ENCODE assay signal across 10 cellular contexts in the genomic region with DNA sequence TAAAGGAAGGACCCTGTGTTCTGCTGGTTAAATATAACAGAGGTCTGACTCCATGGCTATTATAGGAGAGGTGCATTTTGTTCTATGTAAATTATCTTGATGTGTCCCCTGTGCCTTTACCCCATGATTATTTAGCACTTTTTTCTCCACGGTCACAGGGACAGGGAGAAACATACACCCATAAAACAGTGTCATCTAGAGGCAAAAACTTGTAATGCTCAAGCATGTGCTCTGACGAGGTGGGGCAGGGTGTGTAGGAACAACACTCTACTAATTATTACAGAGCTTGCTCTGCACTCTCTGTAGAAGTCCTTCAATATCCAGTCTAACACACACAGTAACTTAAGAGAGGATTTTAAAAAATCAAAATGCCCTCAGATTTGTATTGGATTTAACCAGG.
DNase-seq lines count a peak whose midpoint lies in the region; ATAC-seq and TF ChIP-seq lines count a peak whose summit lies in the region.
"Had no signal": no experiment of that assay in that cellular context is flagged by ENCODE, and none has a peak within 500 bp of the region (broad histone marks: within the 10 kb centered on the region; RNA-seq: fewer than 3 reads in every experiment).

No MANE protein-coding gene starts in this region.

- no peaks in the 10 kb centered on the region for H3K79me2 ChIP-seq in GM23248 (ENCODE audit: insufficient read depth)

- H3K36me3 ChIP-seq in GM23248 (ENCODE audit: low read depth) (no peaks in the 10 kb centered on the region), kidney epithelial cell (ENCODE audit: control insufficient read depth, insufficient read depth, low read length) (no peaks in the 10 kb centered on the region)

- H3K4me3 ChIP-seq in AG04449 (ENCODE audit: low read depth, low read length) (no peak overlapping the region), GM23248 (no peak overlapping the region), kidney epithelial cell (ENCODE audit: low read depth, low read length) (no peak overlapping the region)

- CTCF ChIA-PET in AG04449 (lab: Yijun Ruan, JAX), result interaction anchor here (0.6 to 1.2 kb wide), 4 partner anchors 10 to 17 kb away, joined by 3 to 5 read pairs (median 4); no protein-coding TSS in a partner anchor

- ATAC-seq in GM19324 (IDR thresholded peaks at IDR 0.05; ENCODE audit: low FRiP score, unreplicated experiment), result no peak
- no peak for ATAC-seq in GM21723 (IDR thresholded peaks at IDR 0.05; ENCODE audit: unreplicated experiment)

- POLR2A ChIA-PET in AG04449 (lab: Yijun Ruan, JAX), result no interaction called here

- H3F3A ChIP-seq in GM23248 (ENCODE audit: insufficient read depth), result no peaks in the 10 kb centered on the region

- H3K9ac ChIP-seq in GM23248, result no peak overlapping the region

- no peaks in the 10 kb centered on the region for H3K9me2 ChIP-seq in GM23248 (ENCODE audit: insufficient read depth)

- peaks cover 9% of the 10 kb centered on the region; the same call in 1 of the 2 replicates for H3K4me1 ChIP-seq in GM23248 (ENCODE audit: insufficient read depth)

- TF ChIP-seq CTCF in AG04449 (IDR thresholded peaks at IDR 0.05; ENCODE audit: insufficient read depth, low read length, missing control alignments) (peak; percentile 25), VCaP (conservative IDR thresholded peaks at IDR 0.05) (peak; percentile 81), kidney epithelial cell (IDR thresholded peaks at IDR 0.05; ENCODE audit: insufficient read depth, low read length, poor library complexity, severe bottlenecking) (peak; percentile 35)

- H2AFZ ChIP-seq in GM23248, result no peak overlapping the region

- H4K20me1 ChIP-seq in GM23248 (ENCODE audit: insufficient read depth), result no peaks in the 10 kb centered on the region

- H3K27me3 ChIP-seq in GM23248 (replicated peaks; ENCODE audit: insufficient read depth) (no peaks in the 10 kb centered on the region), kidney epithelial cell (ENCODE audit: control insufficient read depth, insufficient read depth, low read length) (no peaks in the 10 kb centered on the region)

- H3K9me3 ChIP-seq in GM23248 (ENCODE audit: low read depth), result no peaks in the 10 kb centered on the region

- no peak overlapping the region for H3K4me2 ChIP-seq in GM23248 (ENCODE audit: unreplicated experiment)

- H3K27ac ChIP-seq in GM23248 (no peak overlapping the region), VCaP (peak overlapping the region; percentile 92)

- DNase-seq in AG04449 (ENCODE audit: low read depth, low spot score), result no peak
- DNase-seq in GM23248, result peak; percentile 30
- no peak for DNase-seq in kidney epithelial cell (ENCODE audit: low read depth)
- no peak for DNase-seq in NCI-H526 treated with DMSO at 0.1 percent for 48 hours (lab: John Stamatoyannopoulos, UW)
- DNase-seq in NOMO-1 treated with dmso at 0.1 percent for 144 hours (lab: John Stamatoyannopoulos, UW; ENCODE audit: unreplicated experiment), result no peak
- DNase-seq: activated T-cell treated with anti-CD3 and anti-CD28 coated beads, Interleukin-2, amount 50 U/mL, for 1 hour; DND-41 had no signal

- WGBS in GM23248 (ENCODE audit: low coverage in 1 of 2, low lambda C conversion rate in 2 of 2, missing lambda C conversion rate in 2 of 2), 2 experiments, result 88 to 92% methylated on average over 2 of the region's 2 CpGs

- in situ Hi-C loops in GM23248 (cut with MboI), result no loop called here

Comparison
In these comparisons a context has a peak if more than half of its experiments do, and no peak if none do; other contexts are left out.
1. CTCF ChIP-seq: peak in every context shown above with its lines; median percentile 81 in VCaP; 35 in kidney epithelial cell; 25 in AG04449.